In genomic region chr11:70432065-70432464, GRCh38 we compare ENCODE assay signal across 1 cellular context.
TF ChIP-seq lines count a peak whose summit lies in the region.

No MANE protein-coding gene starts in this region.

TF ChIP-seq in H1, 55 proteins besides CTCF, POLR2A, EP300 and RAD21:
- TF ChIP-seq CHD1 (IDR thresholded peaks at IDR 0.05; ENCODE audit: low read depth, low read length): no peak
- TF ChIP-seq SIN3A (conservative IDR thresholded peaks at IDR 0.05 in 1 of 2, IDR thresholded peaks at IDR 0.05 in 1 of 2; ENCODE audit: low read depth in 1 of 2, low read length in 2 of 2): no peak
- TF ChIP-seq TAF7 (optimal IDR thresholded peaks at IDR 0.05; ENCODE audit: borderline replicate concordance, low read depth, low read length): no peak
- no peak for TF ChIP-seq CREB1 (IDR thresholded peaks at IDR 0.05)
- TF ChIP-seq KDM5A (IDR thresholded peaks at IDR 0.05; ENCODE audit: low read length): no peak
- TF ChIP-seq BCL11A (IDR thresholded peaks at IDR 0.05; ENCODE audit: low read depth in 2 of 2, low read length in 2 of 2): no peak
- TF ChIP-seq POLR2AphosphoS5 (IDR thresholded peaks at IDR 0.05; ENCODE audit: low read depth, low read length): no peak
